Comparison of ENCODE assay signal across 21 cellular contexts in the genomic region with DNA sequence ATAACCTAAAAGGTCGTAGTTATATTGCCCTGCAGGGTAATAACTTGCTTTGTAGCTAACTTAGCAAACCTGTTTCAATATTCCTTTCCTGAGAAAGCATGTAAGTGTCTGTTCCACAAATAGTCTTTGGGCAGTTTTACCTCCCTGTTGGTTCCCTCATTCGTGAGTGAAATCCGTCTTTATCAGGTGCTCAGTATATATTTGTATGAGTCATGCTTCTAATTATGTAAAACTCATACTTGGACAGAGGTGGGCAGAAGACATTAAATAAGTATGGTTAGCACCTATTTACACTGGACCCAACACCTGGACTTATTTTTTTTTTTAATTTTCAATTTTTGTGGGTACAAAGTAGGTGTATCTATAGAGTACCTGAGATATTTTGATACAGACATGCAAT. TPM values are rescaled to one million over a fixed set of nuclear protein-coding genes. Genes with fewer than 3 reads are reported as not detected.
A peak's percentile ranks its signal among the peaks of the same experiment; 100 is the strongest.
DNase-seq lines count a peak whose midpoint lies in the region; ATAC-seq and TF ChIP-seq lines count a peak whose summit lies in the region.
"Had no signal": no experiment of that assay in that cellular context is flagged by ENCODE, and none has a peak within 500 bp of the region (broad histone marks: within the 10 kb centered on the region; RNA-seq: fewer than 3 reads in every experiment).

No MANE protein-coding gene starts in this region.

- H3K36me3 ChIP-seq in Panc1 (ENCODE audit: control insufficient read depth, insufficient read depth, low read length): no peaks in the 10 kb centered on the region
- H3K36me3 ChIP-seq in hepatocyte (replicated peaks; ENCODE audit: insufficient read depth, low read depth): no peaks in the 10 kb centered on the region
- no peaks in the 10 kb centered on the region for H3K36me3 ChIP-seq in brain microvascular endothelial cell (replicated peaks)
- no peaks in the 10 kb centered on the region for H3K36me3 ChIP-seq in PC-9 (ENCODE audit: low read depth)
- H3K36me3 ChIP-seq: BE2C; BLaER1 treated with 17β-estradiol and CSF1 and Interleukin-3, amounts not matched to agents 10 nM and 100 nM had no signal

- peaks cover 17% of the 10 kb centered on the region for H3K4me1 ChIP-seq in Panc1 (ENCODE audit: control insufficient read depth, insufficient read depth, low read length)
- peaks cover 46% of the 10 kb centered on the region for H3K4me1 ChIP-seq in hepatocyte (ENCODE audit: insufficient read depth)
- 0 out of 2 replicates have a peak, but pooled peaks cover 9% of the 10 kb centered on the region for H3K4me1 ChIP-seq in PC-9 (replicated peaks; ENCODE audit: insufficient read depth)

- intact Hi-C loops in Panc1 (cut with micrococcal nuclease; ENCODE audit: unreplicated experiment) (no loop called here), PC-9 (cut with micrococcal nuclease; ENCODE audit: unreplicated experiment) (loop anchor here (10.0 kb wide), 3 partner anchors 286 to 726 kb away; a partner anchor contains a TSS)

- H2AFZ ChIP-seq in hepatocyte (no peak overlapping the region), PC-9 (no peak overlapping the region)
- H2AFZ ChIP-seq: GM23248 had no signal

- H3K27ac ChIP-seq in Panc1 (ENCODE audit: low read length) (peak overlapping the region; percentile 48), hepatocyte (peak overlapping the region; percentile 14), brain microvascular endothelial cell (no peak overlapping the region), PC-9 (no peak overlapping the region)
- H3K27ac ChIP-seq: BLaER1 treated with 17β-estradiol and CSF1 and Interleukin-3, amounts not matched to agents 10 nM and 100 nM; GM23248 had no signal

- H3F3A ChIP-seq in PC-9 (ENCODE audit: insufficient read depth, low read depth): no peaks in the 10 kb centered on the region

- TF ChIP-seq CTCF in Panc1 (IDR thresholded peaks at IDR 0.05) (no peak), hepatocyte (IDR thresholded peaks at IDR 0.05; ENCODE audit: poor library complexity) (no peak), brain microvascular endothelial cell (IDR thresholded peaks at IDR 0.05; ENCODE audit: low read depth, low read length, missing control alignments) (no peak), PC-9 (conservative IDR thresholded peaks at IDR 0.05) (no peak)

- H3K9me2 ChIP-seq in hepatocyte (replicated peaks; ENCODE audit: insufficient read depth): no peaks in the 10 kb centered on the region
- H3K9me2 ChIP-seq in PC-9 (ENCODE audit: insufficient read depth): no peaks in the 10 kb centered on the region

- H3K4me2 ChIP-seq in hepatocyte (no peak overlapping the region), PC-9 (no peak overlapping the region)
- H3K4me2 ChIP-seq: BLaER1 treated with 17β-estradiol and CSF1 and Interleukin-3, amounts not matched to agents 10 nM and 100 nM had no signal

- H3K27me3 ChIP-seq in Panc1 (ENCODE audit: control insufficient read depth, insufficient read depth, low read length): no peaks in the 10 kb centered on the region
- H3K27me3 ChIP-seq in hepatocyte: no peaks in the 10 kb centered on the region
- no peaks in the 10 kb centered on the region for H3K27me3 ChIP-seq in brain microvascular endothelial cell (replicated peaks)
- H3K27me3 ChIP-seq in PC-9 (ENCODE audit: insufficient read depth, low read depth): no peaks in the 10 kb centered on the region
- H3K27me3 ChIP-seq: BE2C had no signal

- H3K79me2 ChIP-seq in hepatocyte: no peaks in the 10 kb centered on the region
- no peaks in the 10 kb centered on the region for H3K79me2 ChIP-seq in PC-9 (ENCODE audit: low read depth)

- DNase-seq in HT-29 (ENCODE audit: low spot score) (peak; percentile 71), Panc1 (ENCODE audit: low read depth, low spot score) (no peak), hepatocyte (ENCODE audit: low spot score) (no peak), brain microvascular endothelial cell (no peak), PC-9 (no peak)
- no peak for DNase-seq in stimulated activated CD4-positive, alpha-beta T cell treated with anti-CD3 and anti-CD28 coated beads, Interleukin-1b, Interleukin-23, amount 100 ng/mL, for 48 hours
- DNase-seq: ACHN; AML-193; BE2C; CD4-positive, alpha-beta T cell; CD8-positive, alpha-beta memory T cell; DMS 273 treated with DMSO at 0.1 percent for 48 hours; DMS79; EL; GDM1; GM23248; H7; HCEC 1CT had no signal

- WGBS in hepatocyte (ENCODE audit: low lambda C conversion rate, missing lambda C conversion rate): 44% methylated on average over 3 of the region's 3 CpGs

- no peak for ATAC-seq in Panc1
- ATAC-seq: GM12878 had no signal

- H3K4me3 ChIP-seq in Panc1 (ENCODE audit: low read depth in 2 of 2, low read length in 2 of 2) (no peak overlapping the region), hepatocyte (no peak overlapping the region), brain microvascular endothelial cell (ENCODE audit: low read depth, low read length) (no peak overlapping the region), PC-9 (no peak overlapping the region)
- H3K4me3 ChIP-seq: BLaER1 treated with 17β-estradiol and CSF1 and Interleukin-3, amounts not matched to agents 10 nM and 100 nM; GM12878; GM23248 had no signal

- H4K20me1 ChIP-seq in hepatocyte (ENCODE audit: insufficient read depth, poor library complexity, severe bottlenecking): no peaks in the 10 kb centered on the region
- H4K20me1 ChIP-seq in PC-9 (ENCODE audit: insufficient read depth): no peaks in the 10 kb centered on the region
- H4K20me1 ChIP-seq: BLaER1 treated with 17β-estradiol and CSF1 and Interleukin-3, amounts not matched to agents 10 nM and 100 nM had no signal

- H3K9me3 ChIP-seq in Panc1 (ENCODE audit: control insufficient read depth, insufficient read depth, low read depth, low read length) (no peaks in the 10 kb centered on the region), hepatocyte (ENCODE audit: low read depth) (no peaks in the 10 kb centered on the region), PC-9 (ENCODE audit: insufficient read depth, low read depth) (no peaks in the 10 kb centered on the region)
- H3K9me3 ChIP-seq: BE2C had no signal

- POLR2A ChIA-PET in Panc1 (lab: Charles Lee) (no interaction called here), PC-9 (lab: Charles Lee; ENCODE audit: unreplicated experiment) (no interaction called here)

- CTCF ChIA-PET in Panc1 (lab: Charles Lee): interaction anchor here (0.7 kb wide), 1 partner anchor 9 kb away, joined by 11 read pairs; no protein-coding TSS in a partner anchor
- CTCF ChIA-PET in PC-9 (lab: Charles Lee): no interaction called here

- in situ Hi-C loops in Panc1 (cut with HindIII; ENCODE audit: low pct_unique_long_range_greater_than_20kb, low sequenced_read_pairs): no loop called here
- in situ Hi-C loops in brain microvascular endothelial cell (cut with HindIII; ENCODE audit: low pct_ligation_motif_present, low sequenced_read_pairs): no loop called here

- BruUV-seq in Panc1 (replicated peaks; lab: Mats Ljungman, UMichigan) (no TSS peak), PC-9 (replicated peaks; lab: Mats Ljungman, UMichigan) (no TSS peak)

RNA-seq across cellular contexts. Expression of a gene that starts 44.9 kb away (rescaled TPM):
- not detected in 2 replicates for total RNA-seq in HT-29 (2014; rRNA removed; shearing (Covaris generic))
- total RNA-seq in Panc1 (2021; ENCODE audit: unreplicated experiment) (0.67 TPM), hepatocyte (0.03 TPM in 1 of 2 replicates, not detected in the other), PC-9 (2021) (not detected in 2 replicates)
- 0.28 TPM for polyA plus RNA-seq in Panc1 (2012; ENCODE audit: insufficient read length)
- polyA plus RNA-seq in hepatocyte: 0.28 and 0.30 TPM in 2 replicates
- total RNA-seq: CD4-positive, alpha-beta T cell; CD8-positive, alpha-beta memory T cell; GM12878 had no signal
- polyA plus RNA-seq: CD14-positive monocyte; CD8-positive, alpha-beta memory T cell had no signal

Comparison
In these comparisons a context has a peak if more than half of its experiments do, and no peak if none do; other contexts are left out.
1. H3K27ac ChIP-seq: peak in Panc1 (single experiment) and hepatocyte (single experiment); none in brain microvascular endothelial cell (single experiment) and PC-9 (single experiment).